ENCODE assay signal across 19 cellular contexts in the genomic region with DNA sequence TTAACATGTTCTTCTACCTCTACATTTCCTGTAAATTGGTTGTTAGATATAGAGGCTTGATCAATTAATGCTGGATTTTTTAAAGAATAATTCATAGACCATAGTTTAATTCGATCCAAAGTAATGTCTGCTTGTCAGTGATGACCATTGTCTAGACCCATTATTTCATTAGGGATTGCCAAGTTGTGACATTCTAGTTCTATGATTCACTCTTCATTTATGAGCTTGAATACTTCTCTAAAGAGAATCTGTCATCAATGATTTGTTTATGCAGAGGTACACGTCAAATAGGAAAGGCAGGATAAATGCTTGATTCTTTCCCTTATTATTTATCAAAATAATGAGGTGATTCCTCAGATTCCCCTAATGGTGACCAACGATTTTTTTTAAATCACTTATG. TPM values are rescaled to one million over a fixed set of nuclear protein-coding genes. Genes with fewer than 3 reads are reported as not detected.
"Had no signal": no experiment of that assay in that cellular context is flagged by ENCODE, and none has a peak within 500 bp of the region (broad histone marks: within the 10 kb centered on the region; RNA-seq: fewer than 3 reads in every experiment).

No MANE protein-coding gene starts in this region.

- DNase-seq: activated B cell treated with CpG ODN at 0.5 μM for 24 hours; activated CD4-positive, alpha-beta T cell treated with anti-CD3 and anti-CD28 coated beads for 48 hours; activated CD8-positive, alpha-beta T cell treated with anti-CD3 and anti-CD28 coated beads, Interleukin-2, amount 10 ng/mL, durations not matched to agents 7 days and 5 days; activated naive CD4-positive, alpha-beta T cell treated with anti-CD3 and anti-CD28 coated beads for 36 hours; activated naive CD8-positive, alpha-beta T cell treated with anti-CD3 and anti-CD28 coated beads, Interleukin-2, amount 50 U/mL, for 24 hours; activated T-cell treated with anti-CD3 and anti-CD28 coated beads, Interleukin-2, amount 50 U/mL, for 24 hours; aorta; cerebellar nuclear complex; cortex of kidney; effector CD8-positive, alpha-beta T cell; hippocampal formation; lower lobe of right lung; nephron progenitor cell; occipital lobe; stimulated activated CD8-positive, alpha-beta memory T cell treated with anti-CD3 and anti-CD28 coated beads, Interleukin-4, amount 100 ng/mL, for 48 hours; stimulated activated naive CD4-positive, alpha-beta T cell treated with Interleukin-2 at 50 U/mL for 16 hours; thyroid gland had no signal

- H3K9me3 Mint-ChIP-seq: activated B cell treated with CpG ODN at 0.5 μM for 24 hours; activated naive CD4-positive, alpha-beta T cell treated with anti-CD3 and anti-CD28 coated beads for 36 hours; activated naive CD8-positive, alpha-beta T cell treated with anti-CD3 and anti-CD28 coated beads, Interleukin-2, amount 50 U/mL, for 24 hours; activated T-cell treated with anti-CD3 and anti-CD28 coated beads, Interleukin-2, amount 50 U/mL, for 24 hours; activated T-helper 2 cell treated with anti-CD3 and anti-CD28 coated beads, Interferon-gamma antibody, Interleukin-2, Interleukin-4, amounts not matched to agents 10 μg/mL and 5 μg/mL and 100 μg/mL, durations not matched to agents 14 hours and 24 hours and 36 hours; T-helper 2 cell treated with Interferon-gamma antibody and Interleukin-4, amounts not matched to agents 5 μg/mL and 100 μg/mL, for 36 hours had no signal

- H3K27ac Mint-ChIP-seq: activated B cell treated with CpG ODN at 0.5 μM for 24 hours; activated CD8-positive, alpha-beta T cell treated with anti-CD3 and anti-CD28 coated beads, Interleukin-2, amount 10 ng/mL, durations not matched to agents 7 days and 5 days; activated naive CD4-positive, alpha-beta T cell treated with anti-CD3 and anti-CD28 coated beads for 36 hours; activated naive CD8-positive, alpha-beta T cell treated with anti-CD3 and anti-CD28 coated beads, Interleukin-2, amount 50 U/mL, for 24 hours; activated T-cell treated with anti-CD3 and anti-CD28 coated beads, Interleukin-2, amount 50 U/mL, for 24 hours; activated T-helper 2 cell treated with anti-CD3 and anti-CD28 coated beads, Interferon-gamma antibody, Interleukin-2, Interleukin-4, amounts not matched to agents 10 μg/mL and 5 μg/mL and 100 μg/mL, durations not matched to agents 14 hours and 24 hours and 36 hours; nephron progenitor cell; T-helper 2 cell treated with Interferon-gamma antibody and Interleukin-4, amounts not matched to agents 5 μg/mL and 100 μg/mL, for 36 hours had no signal

- ATAC-seq: activated CD8-positive, alpha-beta T cell treated with anti-CD3 and anti-CD28 coated beads, Interleukin-2, amount 10 ng/mL, durations not matched to agents 7 days and 5 days; activated naive CD8-positive, alpha-beta T cell treated with anti-CD3 and anti-CD28 coated beads, Interleukin-2, amount 50 U/mL, for 24 hours had no signal

- H3K4me3 Mint-ChIP-seq: activated B cell treated with CpG ODN at 0.5 μM for 24 hours; activated CD8-positive, alpha-beta T cell treated with anti-CD3 and anti-CD28 coated beads, Interleukin-2, amount 10 ng/mL, durations not matched to agents 7 days and 5 days; activated naive CD4-positive, alpha-beta T cell treated with anti-CD3 and anti-CD28 coated beads for 36 hours; activated naive CD8-positive, alpha-beta T cell treated with anti-CD3 and anti-CD28 coated beads, Interleukin-2, amount 50 U/mL, for 24 hours; activated T-cell treated with anti-CD3 and anti-CD28 coated beads, Interleukin-2, amount 50 U/mL, for 24 hours; T-helper 2 cell treated with Interferon-gamma antibody and Interleukin-4, amounts not matched to agents 5 μg/mL and 100 μg/mL, for 36 hours had no signal

RNA-seq across cellular contexts. Expression of gene ROBO4, which starts 56.5 kb away (rescaled TPM):
- total RNA-seq: activated B cell treated with CpG ODN at 0.5 μM for 24 hours; activated naive CD4-positive, alpha-beta T cell treated with anti-CD3 and anti-CD28 coated beads for 36 hours; activated T-helper 2 cell treated with anti-CD3 and anti-CD28 coated beads, Interferon-gamma antibody, Interleukin-2, Interleukin-4, amounts not matched to agents 10 μg/mL and 5 μg/mL and 100 μg/mL, durations not matched to agents 14 hours and 24 hours and 36 hours had no signal
